Comparison of ENCODE assay signal across 13 cellular contexts in genomic region chr3:188489639-188490405, GRCh38.
DNase-seq lines count a peak whose midpoint lies in the region; ATAC-seq and TF ChIP-seq lines count a peak whose summit lies in the region.
"Had no signal": no experiment of that assay in that cellular context is flagged by ENCODE, and none has a peak within 500 bp of the region (broad histone marks: within the 10 kb centered on the region; RNA-seq: fewer than 3 reads in every experiment).

No MANE protein-coding gene starts in this region.

- H3K9ac ChIP-seq in neural progenitor cell = no peak overlapping the region

- H3K79me2 ChIP-seq in neural progenitor cell (ENCODE audit: low read depth) = no peaks in the 10 kb centered on the region

- intact Hi-C loops in CD14-positive monocyte (cut with micrococcal nuclease) = no loop called here

- no peak for DNase-seq in CD14-positive monocyte (ENCODE audit: low spot score)
- DNase-seq in HCEC 1CT = peak; percentile 90
- peak; percentile 17 for DNase-seq in RPMI7951 (ENCODE audit: low read depth)
- peak; percentile 74 for DNase-seq in germinal center (ENCODE audit: low spot score)
- no peak for DNase-seq in SKM-1 treated with dmso at 0.1 percent for 144 hours (lab: John Stamatoyannopoulos, UW; ENCODE audit: unreplicated experiment)
- no peak for DNase-seq in neural progenitor cell (ENCODE audit: low spot score)
- DNase-seq: NCI-H524 treated with DMSO at 0.1 percent for 48 hours; nephron progenitor cell; stimulated activated CD4-positive, alpha-beta T cell treated with anti-CD3 and anti-CD28 coated beads, Interleukin-2, amount 100 ng/mL, for 48 hours; thyroid gland had no signal

- no peaks in the 10 kb centered on the region for H3K9me3 ChIP-seq in neural progenitor cell (ENCODE audit: low read depth)
- H3K9me3 ChIP-seq: thyroid gland had no signal

- H3K4me1 ChIP-seq in neural progenitor cell = no peaks in the 10 kb centered on the region
- H3K4me1 ChIP-seq: thyroid gland had no signal

- H3K27me3 ChIP-seq in neural progenitor cell = no peaks in the 10 kb centered on the region
- H3K27me3 ChIP-seq: thyroid gland had no signal

- peaks cover 3% of the 10 kb centered on the region for H3K36me3 ChIP-seq in neural progenitor cell

- H3K27me3 Mint-ChIP-seq in CD14-positive monocyte (ENCODE audit: low read depth in 3 of 3) (no peaks in the 10 kb centered on the region), neural progenitor cell (ENCODE audit: insufficient read depth, low read depth) (peaks cover 5% of the 10 kb centered on the region)

- H3K9me3 Mint-ChIP-seq in CD14-positive monocyte (peaks cover 0 to 4% (median 2%) of the 10 kb centered on the region in 7 donors), neural progenitor cell (no peaks in the 10 kb centered on the region)
- H3K9me3 Mint-ChIP-seq: activated T-helper 2 cell treated with anti-CD3 and anti-CD28 coated beads, Interferon-gamma antibody, Interleukin-2, Interleukin-4, amounts not matched to agents 10 μg/mL and 5 μg/mL and 100 μg/mL, durations not matched to agents 14 hours and 24 hours and 36 hours had no signal

- no peak overlapping the region for H2AFZ ChIP-seq in neural progenitor cell (replicated peaks)

- H3K4me3 Mint-ChIP-seq in CD14-positive monocyte (no peak overlapping the region), neural progenitor cell (no peak overlapping the region)
- H3K4me3 Mint-ChIP-seq: nephron progenitor cell had no signal

- no peaks in the 10 kb centered on the region for H3F3A ChIP-seq in neural progenitor cell (ENCODE audit: low read depth)

- H3K4me1 Mint-ChIP-seq in CD14-positive monocyte (peaks cover 15% of the 10 kb centered on the region), neural progenitor cell (no peaks in the 10 kb centered on the region)

- H3K27ac Mint-ChIP-seq in CD14-positive monocyte (peak overlapping the region; percentile 21 to 81 (median 61)), neural progenitor cell (no peak overlapping the region)
- H3K27ac Mint-ChIP-seq: activated T-helper 2 cell treated with anti-CD3 and anti-CD28 coated beads, Interferon-gamma antibody, Interleukin-2, Interleukin-4, amounts not matched to agents 10 μg/mL and 5 μg/mL and 100 μg/mL, durations not matched to agents 14 hours and 24 hours and 36 hours; nephron progenitor cell had no signal

- peaks cover 31 to 39% of the 10 kb centered on the region in 2 donors for H3K36me3 Mint-ChIP-seq in CD14-positive monocyte
- H3K36me3 Mint-ChIP-seq in neural progenitor cell = peaks cover 19% of the 10 kb centered on the region

- H4K20me1 ChIP-seq in neural progenitor cell (ENCODE audit: low read depth) = no peaks in the 10 kb centered on the region

- ATAC-seq in GM18870 (IDR thresholded peaks at IDR 0.05; ENCODE audit: unreplicated experiment) = no peak
- no peak for ATAC-seq in HG03039 (IDR thresholded peaks at IDR 0.05; ENCODE audit: unreplicated experiment)

- no peak overlapping the region for H3K27ac ChIP-seq in neural progenitor cell
- H3K27ac ChIP-seq: thyroid gland had no signal

- TF ChIP-seq CTCF in CD14-positive monocyte (IDR thresholded peaks at IDR 0.05) (no peak), neural progenitor cell (IDR thresholded peaks at IDR 0.05) (no peak)

- no peak overlapping the region for H3K4me3 ChIP-seq in neural progenitor cell
- H3K4me3 ChIP-seq: thyroid gland had no signal

- no peak overlapping the region for H3K4me2 ChIP-seq in neural progenitor cell

Comparison
In these comparisons a context has a peak if more than half of its experiments do, and no peak if none do; other contexts are left out.
1. DNase-seq: peak in HCEC 1CT (single experiment), RPMI7951 (single experiment) and germinal center (single experiment); none in CD14-positive monocyte (single experiment), SKM-1 treated with dmso at 0.1 percent for 144 hours (single experiment) and neural progenitor cell (single experiment).